8 cellular contexts compared by ENCODE assay signal in genomic region chr4:105147226-105148151, GRCh38. TPM values are rescaled to one million over a fixed set of nuclear protein-coding genes. Genes with fewer than 3 reads are reported as not detected.
A peak's percentile ranks its signal among the peaks of the same experiment; 100 is the strongest.
DNase-seq lines count a peak whose midpoint lies in the region; ATAC-seq, FAIRE-seq and TF ChIP-seq lines count a peak whose summit lies in the region.

No MANE protein-coding gene starts in this region.

- peaks cover 16% of the 10 kb centered on the region for H3K4me1 ChIP-seq in keratinocyte (ENCODE audit: control insufficient read depth, extremely low read depth, insufficient read depth, low read length)

- peak overlapping the region; percentile 99 for H3K9ac ChIP-seq in keratinocyte (ENCODE audit: control insufficient read depth, extremely low read depth, insufficient read depth, low read length)

- TF ChIP-seq CTCF in keratinocyte (optimal IDR thresholded peaks at IDR 0.05 in 1 of 3, IDR thresholded peaks at IDR 0.05 in 1 of 3, conservative IDR thresholded peaks at IDR 0.05 in 1 of 3; ENCODE audit: extremely low read depth in 1 of 3, insufficient read depth in 2 of 3, low read length in 3 of 3) = no peak

- dilution Hi-C loops in keratinocyte (cut with MboI; ENCODE audit: extremely low pct_ligation_motif_present, low sequenced_read_pairs) = no loop called here

- peak overlapping the region; percentile 96 for H3K27ac ChIP-seq in keratinocyte (ENCODE audit: control insufficient read depth, insufficient read depth, low read length)

- peak overlapping the region; percentile 99 for H2AFZ ChIP-seq in keratinocyte (ENCODE audit: control insufficient read depth, low read length)

- ATAC-seq in GM19328 (IDR thresholded peaks at IDR 0.05; ENCODE audit: unreplicated experiment) (no peak), HG03354 (IDR thresholded peaks at IDR 0.05; ENCODE audit: poor library complexity, severe bottlenecking, unreplicated experiment) (no peak)

- DNase-seq in DMS 273 (lab: John Stamatoyannopoulos, UW; ENCODE audit: unreplicated experiment) (peak; percentile 65), HuH-7 (ENCODE audit: low spot score) (peak; percentile 15), cerebellar cortex (ENCODE audit: low spot score) (peak; percentile 58), keratinocyte (ENCODE audit: low read depth, low spot score) (no peak)
- DNase-seq in T-helper 2 cell treated with Interferon-gamma antibody and Interleukin-4, amounts not matched to agents 5 μg/mL and 100 μg/mL, for 36 hours (ENCODE audit: low spot score) = peak; percentile 15
- DNase-seq in stimulated activated CD4-positive, alpha-beta T cell treated with anti-CD3 and anti-CD28 coated beads, Interleukin-12 subunit alpha, Interleukin-12 subunit beta, amount 100 ng/mL, for 4 hours = peak; percentile 28

- no peaks in the 10 kb centered on the region for H3K36me3 Mint-ChIP-seq in T-helper 2 cell treated with Interferon-gamma antibody and Interleukin-4, amounts not matched to agents 5 μg/mL and 100 μg/mL, for 36 hours (ENCODE audit: low read depth)

- H3K36me3 ChIP-seq in keratinocyte (ENCODE audit: control insufficient read depth in 2 of 2, extremely low read depth in 1 of 2, insufficient read depth in 2 of 2, low read length in 2 of 2) = no peaks in the 10 kb centered on the region

- peak overlapping the region; percentile 93 for H3K4me2 ChIP-seq in keratinocyte (ENCODE audit: control insufficient read depth, extremely low read depth, insufficient read depth, low read depth, low read length)

- peak; percentile 34 for FAIRE-seq in keratinocyte (lab: Jason Lieb, UNC)

- peaks cover 28% of the 10 kb centered on the region for H3K4me1 Mint-ChIP-seq in T-helper 2 cell treated with Interferon-gamma antibody and Interleukin-4, amounts not matched to agents 5 μg/mL and 100 μg/mL, for 36 hours (ENCODE audit: low read depth)

- H3K9me3 Mint-ChIP-seq in T-helper 2 cell treated with Interferon-gamma antibody and Interleukin-4, amounts not matched to agents 5 μg/mL and 100 μg/mL, for 36 hours = no peaks in the 10 kb centered on the region

- peaks cover 3% of the 10 kb centered on the region for H3K9me1 ChIP-seq in keratinocyte (ENCODE audit: control insufficient read depth, extremely low read depth, insufficient read depth, low read length)

- H3K27me3 ChIP-seq in keratinocyte (ENCODE audit: control insufficient read depth, extremely low read depth, insufficient read depth, low read length) = no peaks in the 10 kb centered on the region

- no peaks in the 10 kb centered on the region for H3K9me3 ChIP-seq in keratinocyte (ENCODE audit: control insufficient read depth, low read depth, low read length)

- H3K27ac Mint-ChIP-seq in T-helper 2 cell treated with Interferon-gamma antibody and Interleukin-4, amounts not matched to agents 5 μg/mL and 100 μg/mL, for 36 hours = peak overlapping the region; percentile 99

- peak overlapping the region; percentile 95 to 99 (median 99) for H3K4me3 ChIP-seq in keratinocyte (ENCODE audit: control insufficient read depth in 2 of 3, extremely low read depth in 1 of 3, insufficient read depth in 2 of 3, low read depth in 1 of 3, low read length in 3 of 3)

- H3K79me2 ChIP-seq in keratinocyte (ENCODE audit: control insufficient read depth, insufficient read depth, low read length) = peaks cover 52% of the 10 kb centered on the region

- peak overlapping the region; percentile 99 for H3K4me3 Mint-ChIP-seq in T-helper 2 cell treated with Interferon-gamma antibody and Interleukin-4, amounts not matched to agents 5 μg/mL and 100 μg/mL, for 36 hours

- H4K20me1 ChIP-seq in keratinocyte (ENCODE audit: control insufficient read depth, extremely low read depth, insufficient read depth, low read length) = no peaks in the 10 kb centered on the region

- peaks cover 5% of the 10 kb centered on the region for H3K27me3 Mint-ChIP-seq in T-helper 2 cell treated with Interferon-gamma antibody and Interleukin-4, amounts not matched to agents 5 μg/mL and 100 μg/mL, for 36 hours (ENCODE audit: low read depth)

RNA-seq across cellular contexts. Expression of gene TET2, which starts 0.8 kb away (rescaled TPM):
- 6.6 to 9.6 TPM (median 7.8 TPM) in 3 replicates for polyA plus RNA-seq in keratinocyte
- 4.6 TPM for polyA plus RNA-seq in keratinocyte (2011; ENCODE audit: low read depth)
- polyA plus RNA-seq in keratinocyte (2011; cell fraction: cytosol; rRNA removed) = 3.1 and 5.9 TPM in 2 replicates
- polyA plus RNA-seq in keratinocyte (2011; cell fraction: nucleus; rRNA removed) = 12.5 and 16.4 TPM in 2 replicates
- 4.7 and 7.1 TPM in 2 replicates for polyA plus RNA-seq in keratinocyte (2012; ENCODE audit: low replicate concordance)
- polyA minus RNA-seq in keratinocyte = 16.3 to 45.5 TPM (median 24.2 TPM) in 3 replicates
- polyA minus RNA-seq in keratinocyte (2011; cell fraction: cytosol; rRNA and poly(A)+ RNA removed) = 7.3 TPM
- 31.7 and 60.4 TPM in 2 replicates for polyA minus RNA-seq in keratinocyte (2011; cell fraction: nucleus; rRNA and poly(A)+ RNA removed)
